Comparison of ENCODE assay signal across 14 cellular contexts in genomic region chr9:6034954-6035353, GRCh38. TPM values are rescaled to one million over a fixed set of nuclear protein-coding genes. Genes with fewer than 3 reads are reported as not detected.
DNase-seq lines count a peak whose midpoint lies in the region; ATAC-seq lines count a peak whose summit lies in the region.
"Had no signal": no experiment of that assay in that cellular context is flagged by ENCODE, and none has a peak within 500 bp of the region (broad histone marks: within the 10 kb centered on the region; RNA-seq: fewer than 3 reads in every experiment).

No MANE protein-coding gene starts in this region.

- ATAC-seq in esophagus mucosa (peak; percentile 97), HG02588 (IDR thresholded peaks at IDR 0.05; ENCODE audit: unreplicated experiment) (no peak), GM21515 (IDR thresholded peaks at IDR 0.05; ENCODE audit: unreplicated experiment) (no peak)

- DNase-seq in A172 (ENCODE audit: low spot score) (peak; percentile 26), AG20443 (ENCODE audit: low spot score) (peak; percentile 16), NCI-H69 (lab: John Stamatoyannopoulos, UW) (peak; percentile 43), DMS 273 (lab: John Stamatoyannopoulos, UW; ENCODE audit: unreplicated experiment) (no peak), midbrain (lab: John Stamatoyannopoulos, UW) (no peak)
- DNase-seq: activated CD4-positive, alpha-beta T cell treated with anti-CD3 and anti-CD28 coated beads for 4 hours; amygdala; NCI-H1694; ovary; SIG-M5; transverse colon had no signal

RNA-seq across cellular contexts. Expression of gene RANBP6, which starts 19.5 kb away (rescaled TPM):
- total RNA-seq in A172 (2014; rRNA removed; shearing (Covaris generic)): 37.3 and 39.3 TPM in 2 replicates
- 7.5 TPM for total RNA-seq in esophagus mucosa

Comparison
In these comparisons a context has a peak if more than half of its experiments do, and no peak if none do; other contexts are left out.
1. DNase-seq: peak in A172 (single experiment), AG20443 (single experiment) and NCI-H69 (single experiment); none in DMS 273 (single experiment) and midbrain (single experiment).